In the genomic region with DNA sequence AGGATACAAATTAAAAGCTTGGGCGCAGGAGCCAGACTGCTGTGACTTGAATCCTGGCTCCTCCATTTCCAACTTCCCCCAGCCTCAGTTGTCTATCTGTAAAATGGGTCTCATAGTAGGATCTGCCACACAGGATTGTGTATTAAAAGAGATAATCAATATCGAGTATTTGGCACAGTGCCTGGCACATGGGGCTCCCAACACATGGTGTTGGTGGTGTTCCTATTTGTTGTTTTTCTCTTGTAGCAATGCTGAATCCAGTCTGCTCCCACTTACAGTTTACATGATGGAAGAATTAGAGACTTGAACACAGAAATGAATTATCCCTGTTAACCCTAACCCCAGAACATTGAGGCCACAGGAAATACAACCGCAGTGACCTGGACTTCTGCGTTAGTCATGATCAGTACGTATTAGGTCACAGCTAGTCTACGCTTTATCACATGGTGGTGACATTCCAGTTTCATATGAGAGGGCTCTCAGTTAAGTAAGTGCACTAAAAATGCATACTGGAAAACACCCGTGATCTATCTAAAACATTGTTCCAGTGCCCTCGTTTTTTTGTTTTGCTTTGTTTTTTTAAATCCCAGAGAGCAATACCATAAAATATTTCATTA, we compare ENCODE assay signal across 8 cellular contexts.
A peak's percentile ranks its signal among the peaks of the same experiment; 100 is the strongest.
DNase-seq lines count a peak whose midpoint lies in the region; ATAC-seq and TF ChIP-seq lines count a peak whose summit lies in the region.

No MANE protein-coding gene starts in this region.

- TF ChIP-seq POLR2A in heart left ventricle (IDR thresholded peaks at IDR 0.05) (no peak), stomach (IDR thresholded peaks at IDR 0.05) (no peak)

- no peak overlapping the region for H3K4me3 ChIP-seq in heart left ventricle
- no peak overlapping the region for H3K4me3 ChIP-seq in stomach

- no peaks in the 10 kb centered on the region for H3K27me3 ChIP-seq in heart left ventricle
- H3K27me3 ChIP-seq in stomach = no peaks in the 10 kb centered on the region

- peak overlapping the region; percentile 27 to 81 (median 63) for H3K27ac ChIP-seq in heart left ventricle
- H3K27ac ChIP-seq in stomach = peak overlapping the region in 4 of 5 donors; percentile 76 to 85 (median 80)

- peak overlapping the region in 1 of 2 donors; percentile 68 for H3K4me3 Mint-ChIP-seq in activated T-cell treated with anti-CD3 and anti-CD28 coated beads, Interleukin-2, amount 50 U/mL, for 72 hours

- H3K4me1 Mint-ChIP-seq in activated T-cell treated with anti-CD3 and anti-CD28 coated beads, Interleukin-2, amount 50 U/mL, for 72 hours (ENCODE audit: low read depth) = peaks cover 93% of the 10 kb centered on the region

- H3K4me1 ChIP-seq in heart left ventricle = peaks cover 7 to 86% (median 53%) of the 10 kb centered on the region in 12 donors
- peaks cover 69 to 96% (median 81%) of the 10 kb centered on the region in 4 donors for H3K4me1 ChIP-seq in stomach

- H3K9me3 ChIP-seq in heart left ventricle (no peaks in the 10 kb centered on the region), stomach (no peaks in the 10 kb centered on the region)

- intact Hi-C loops in heart left ventricle (cut with DNase I) = loop anchor here in 3 of 10 donors (5.0 to 10.0 kb wide), 3 partner anchors 94 to 401 kb away; no protein-coding TSS in a partner anchor
- intact Hi-C loops in stomach (cut with DNase I; ENCODE audit: low total_unique reads) = no loop called here

- H3K36me3 ChIP-seq in heart left ventricle (peaks cover 0 to 60% (median 9%) of the 10 kb centered on the region in 9 donors), stomach (peaks cover 0 to 34% (median 17%) of the 10 kb centered on the region in 4 donors)

- peak overlapping the region; percentile 96 for H3K27ac Mint-ChIP-seq in activated T-cell treated with anti-CD3 and anti-CD28 coated beads, Interleukin-2, amount 50 U/mL, for 72 hours

- H3K27me3 Mint-ChIP-seq in activated T-cell treated with anti-CD3 and anti-CD28 coated beads, Interleukin-2, amount 50 U/mL, for 72 hours (ENCODE audit: low read depth) = no peaks in the 10 kb centered on the region

- TF ChIP-seq CTCF in heart left ventricle (IDR thresholded peaks at IDR 0.05) = no peak
- TF ChIP-seq CTCF in stomach (IDR thresholded peaks at IDR 0.05) = no peak

- peaks cover 22 to 45% of the 10 kb centered on the region in 2 donors for H3K36me3 Mint-ChIP-seq in activated T-cell treated with anti-CD3 and anti-CD28 coated beads, Interleukin-2, amount 50 U/mL, for 72 hours (ENCODE audit: insufficient read depth in 2 of 2)

- ATAC-seq in HG03442 (IDR thresholded peaks at IDR 0.05; ENCODE audit: unreplicated experiment) (peak; percentile 57), heart left ventricle (peak; percentile 41 to 77 (median 61))
- peak; percentile 43 to 72 for ATAC-seq in activated T-cell treated with anti-CD3 and anti-CD28 coated beads, Interleukin-2, amount 50 U/mL, for 72 hours (replicated peaks in 1 of 2)

- H3K9me3 Mint-ChIP-seq in activated T-cell treated with anti-CD3 and anti-CD28 coated beads, Interleukin-2, amount 50 U/mL, for 72 hours = no peaks in the 10 kb centered on the region

- DNase-seq in activated T-cell treated with anti-CD3 and anti-CD28 coated beads, Interleukin-2, amount 50 U/mL, for 72 hours = no peak
- DNase-seq in heart left ventricle = no peak
- DNase-seq in stomach = no peak
- DNase-seq in DMS79 (lab: John Stamatoyannopoulos, UW) = no peak
- no peak for DNase-seq in stimulated activated CD4-positive, alpha-beta T cell treated with anti-CD3 and anti-CD28 coated beads, Interleukin-15, amount 100 ng/mL, for 24 hours
- DNase-seq in DMS53 (lab: John Stamatoyannopoulos, UW) = no peak
- DNase-seq in NCI-H2196 (lab: John Stamatoyannopoulos, UW; ENCODE audit: unreplicated experiment) = no peak

- WGBS in heart left ventricle, 4 donors = 41 to 59% (median 51%) methylated on average over 8 of the region's 8 CpGs
- 46 to 61% (median 55%) methylated on average over 8 of the region's 8 CpGs for WGBS in stomach, 5 donors

- no peak for TF ChIP-seq EP300 in stomach (IDR thresholded peaks at IDR 0.05)
